In genomic region chr1:184691719-184692324, GRCh38 we compare ENCODE assay signal across 8 cellular contexts.
DNase-seq lines count a peak whose midpoint lies in the region; ATAC-seq and TF ChIP-seq lines count a peak whose summit lies in the region.

No MANE protein-coding gene starts in this region.

- H3K27ac ChIP-seq in lung (ENCODE audit: low read depth in 1 of 2, low read length in 1 of 2), result no peak overlapping the region

- CTCF ChIA-PET in activated CD8-positive, alpha-beta T cell treated with anti-CD3 and anti-CD28 coated beads for 36 hours (lab: Charles Lee), result interaction anchor here (1.0 to 2.8 kb wide), 5 partner anchors 9 to 467 kb away, joined by 3 to 10 read pairs (median 4); no protein-coding TSS in a partner anchor
- CTCF ChIA-PET in activated CD8-positive, alpha-beta T cell treated with anti-CD3 and anti-CD28 coated beads, Interleukin-2, amount 10 ng/mL, durations not matched to agents 7 days and 5 days (lab: Charles Lee), result interaction anchor here (0.8 to 1.7 kb wide), 6 partner anchors 8 to 616 kb away, joined by 3 to 10 read pairs (median 4); no protein-coding TSS in a partner anchor

- ATAC-seq in activated CD8-positive, alpha-beta T cell treated with anti-CD3 and anti-CD28 coated beads for 36 hours, result no peak
- no peak for ATAC-seq in activated CD8-positive, alpha-beta T cell treated with anti-CD3 and anti-CD28 coated beads, Interleukin-2, amount 10 ng/mL, durations not matched to agents 7 days and 5 days
- no peak for ATAC-seq in lung (ENCODE audit: insufficient read depth, low FRiP score)
- ATAC-seq in GM19035 (IDR thresholded peaks at IDR 0.05; ENCODE audit: unreplicated experiment), result no peak
- ATAC-seq in activated T-cell treated with anti-CD3 and anti-CD28 coated beads, Interleukin-2, amount 50 U/mL, for 72 hours (replicated peaks in 1 of 2), result no peak

- no peak overlapping the region for H3K27ac Mint-ChIP-seq in activated CD8-positive, alpha-beta T cell treated with anti-CD3 and anti-CD28 coated beads for 36 hours
- no peak overlapping the region for H3K27ac Mint-ChIP-seq in activated CD8-positive, alpha-beta T cell treated with anti-CD3 and anti-CD28 coated beads, Interleukin-2, amount 10 ng/mL, durations not matched to agents 7 days and 5 days
- H3K27ac Mint-ChIP-seq in activated T-cell treated with anti-CD3 and anti-CD28 coated beads, Interleukin-2, amount 50 U/mL, for 72 hours, result no peak overlapping the region

- intact Hi-C loops in activated CD8-positive, alpha-beta T cell treated with anti-CD3 and anti-CD28 coated beads for 36 hours (cut with micrococcal nuclease), result no loop called here

- WGBS in lung, 2 donors, result 40 to 57% methylated on average over 4 of the region's 4 CpGs

- POLR2A ChIA-PET in activated CD8-positive, alpha-beta T cell treated with anti-CD3 and anti-CD28 coated beads for 36 hours (lab: Charles Lee), result no interaction called here
- POLR2A ChIA-PET in activated CD8-positive, alpha-beta T cell treated with anti-CD3 and anti-CD28 coated beads, Interleukin-2, amount 10 ng/mL, durations not matched to agents 7 days and 5 days (lab: Charles Lee), result no interaction called here

- H3K4me1 Mint-ChIP-seq in activated CD8-positive, alpha-beta T cell treated with anti-CD3 and anti-CD28 coated beads for 36 hours (ENCODE audit: low read depth), result peaks cover 5% of the 10 kb centered on the region
- no peaks in the 10 kb centered on the region for H3K4me1 Mint-ChIP-seq in activated CD8-positive, alpha-beta T cell treated with anti-CD3 and anti-CD28 coated beads, Interleukin-2, amount 10 ng/mL, durations not matched to agents 7 days and 5 days (ENCODE audit: low read depth)
- peaks cover 8% of the 10 kb centered on the region for H3K4me1 Mint-ChIP-seq in activated T-cell treated with anti-CD3 and anti-CD28 coated beads, Interleukin-2, amount 50 U/mL, for 72 hours (ENCODE audit: low read depth)

- no peaks in the 10 kb centered on the region for H3K9me3 ChIP-seq in lung (ENCODE audit: control insufficient read depth in 2 of 2, insufficient read depth in 1 of 2, low read length in 1 of 2)

- H3K9me3 Mint-ChIP-seq in activated CD8-positive, alpha-beta T cell treated with anti-CD3 and anti-CD28 coated beads for 36 hours, result no peaks in the 10 kb centered on the region
- H3K9me3 Mint-ChIP-seq in activated CD8-positive, alpha-beta T cell treated with anti-CD3 and anti-CD28 coated beads, Interleukin-2, amount 10 ng/mL, durations not matched to agents 7 days and 5 days (ENCODE audit: insufficient read depth), result no peaks in the 10 kb centered on the region
- no peaks in the 10 kb centered on the region for H3K9me3 Mint-ChIP-seq in activated T-cell treated with anti-CD3 and anti-CD28 coated beads, Interleukin-2, amount 50 U/mL, for 72 hours

- no peak for DNase-seq in activated CD8-positive, alpha-beta T cell treated with anti-CD3 and anti-CD28 coated beads for 36 hours
- no peak for DNase-seq in activated CD8-positive, alpha-beta T cell treated with anti-CD3 and anti-CD28 coated beads, Interleukin-2, amount 10 ng/mL, durations not matched to agents 7 days and 5 days
- DNase-seq in NCI-H2171 treated with DMSO at 0.1 percent for 48 hours (lab: John Stamatoyannopoulos, UW) (peak; percentile 56), cerebellar cortex (ENCODE audit: low spot score) (peak; percentile 79), lung (ENCODE audit: low spot score) (no peak), NOMO-1 (lab: John Stamatoyannopoulos, UW; ENCODE audit: unreplicated experiment in 2 of 2) (no peak)
- no peak for DNase-seq in activated T-cell treated with anti-CD3 and anti-CD28 coated beads, Interleukin-2, amount 50 U/mL, for 72 hours

- H3K36me3 Mint-ChIP-seq in activated CD8-positive, alpha-beta T cell treated with anti-CD3 and anti-CD28 coated beads for 36 hours (ENCODE audit: low read depth), result peaks cover 15% of the 10 kb centered on the region
- peaks cover 31% of the 10 kb centered on the region for H3K36me3 Mint-ChIP-seq in activated CD8-positive, alpha-beta T cell treated with anti-CD3 and anti-CD28 coated beads, Interleukin-2, amount 10 ng/mL, durations not matched to agents 7 days and 5 days (ENCODE audit: low read depth)
- H3K36me3 Mint-ChIP-seq in activated T-cell treated with anti-CD3 and anti-CD28 coated beads, Interleukin-2, amount 50 U/mL, for 72 hours (ENCODE audit: insufficient read depth in 2 of 2), result peaks cover 0 to 8% of the 10 kb centered on the region in 2 donors

- peaks cover 6 to 17% of the 10 kb centered on the region in 2 donors for H3K36me3 ChIP-seq in lung (ENCODE audit: control insufficient read depth in 2 of 2, insufficient read depth in 2 of 2, low read length in 2 of 2)

- no peak overlapping the region for H3K4me3 Mint-ChIP-seq in activated CD8-positive, alpha-beta T cell treated with anti-CD3 and anti-CD28 coated beads for 36 hours
- no peak overlapping the region for H3K4me3 Mint-ChIP-seq in activated CD8-positive, alpha-beta T cell treated with anti-CD3 and anti-CD28 coated beads, Interleukin-2, amount 10 ng/mL, durations not matched to agents 7 days and 5 days
- H3K4me3 Mint-ChIP-seq in activated T-cell treated with anti-CD3 and anti-CD28 coated beads, Interleukin-2, amount 50 U/mL, for 72 hours, result no peak overlapping the region

- H3K4me3 ChIP-seq in lung, result no peak overlapping the region

- no peaks in the 10 kb centered on the region for H3K27me3 Mint-ChIP-seq in activated CD8-positive, alpha-beta T cell treated with anti-CD3 and anti-CD28 coated beads for 36 hours
- no peaks in the 10 kb centered on the region for H3K27me3 Mint-ChIP-seq in activated CD8-positive, alpha-beta T cell treated with anti-CD3 and anti-CD28 coated beads, Interleukin-2, amount 10 ng/mL, durations not matched to agents 7 days and 5 days (ENCODE audit: low read depth)
- H3K27me3 Mint-ChIP-seq in activated T-cell treated with anti-CD3 and anti-CD28 coated beads, Interleukin-2, amount 50 U/mL, for 72 hours (ENCODE audit: low read depth), result no peaks in the 10 kb centered on the region

- H3K27me3 ChIP-seq in lung (ENCODE audit: control insufficient read depth, insufficient read depth), result no peaks in the 10 kb centered on the region

- H3K4me1 ChIP-seq in lung (ENCODE audit: control insufficient read depth in 2 of 2, insufficient read depth in 2 of 2, low read length in 2 of 2), result no peaks in the 10 kb centered on the region

- peak; percentile 47 for TF ChIP-seq CTCF in activated CD8-positive, alpha-beta T cell treated with anti-CD3 and anti-CD28 coated beads for 36 hours (IDR thresholded peaks at IDR 0.05)
- peak; percentile 19 for TF ChIP-seq CTCF in lung (IDR thresholded peaks at IDR 0.05; ENCODE audit: control extremely low read depth, extremely low read depth)

Comparison
In these comparisons a context has a peak if more than half of its experiments do, and no peak if none do; other contexts are left out.
1. DNase-seq: peak in NCI-H2171 treated with DMSO at 0.1 percent for 48 hours (single experiment) and cerebellar cortex (single experiment); none in activated CD8-positive, alpha-beta T cell treated with anti-CD3 and anti-CD28 coated beads for 36 hours (single experiment), activated CD8-positive, alpha-beta T cell treated with anti-CD3 and anti-CD28 coated beads, Interleukin-2, amount 10 ng/mL, durations not matched to agents 7 days and 5 days (single experiment), lung (single experiment), NOMO-1 (0 of 2) and activated T-cell treated with anti-CD3 and anti-CD28 coated beads, Interleukin-2, amount 50 U/mL, for 72 hours (0 of 2).